In the genomic region with DNA sequence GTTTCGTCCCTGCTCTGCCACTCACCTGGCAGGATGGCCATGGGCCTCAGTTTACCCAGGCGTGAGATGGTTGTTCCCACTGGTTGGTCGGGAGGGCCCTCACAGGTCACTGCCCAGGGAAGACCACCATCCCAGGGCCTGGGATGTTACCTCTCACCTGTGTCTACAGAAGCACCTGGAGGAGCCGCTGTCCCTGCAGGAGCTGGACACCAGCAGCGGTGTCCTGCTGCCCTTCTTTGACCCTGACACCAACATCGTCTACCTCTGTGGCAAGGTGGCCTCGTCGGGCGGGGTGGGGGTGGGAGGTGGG, we compare ENCODE assay signal across 11 cellular contexts. TPM values are rescaled to one million over a fixed set of nuclear protein-coding genes. Genes with fewer than 3 reads are reported as not detected.
DNase-seq lines count a peak whose midpoint lies in the region; ATAC-seq and TF ChIP-seq lines count a peak whose summit lies in the region.
"Had no signal": no experiment of that assay in that cellular context is flagged by ENCODE, and none has a peak within 500 bp of the region (broad histone marks: within the 10 kb centered on the region; RNA-seq: fewer than 3 reads in every experiment).

No MANE protein-coding gene starts in this region.

- H3K4me3 ChIP-seq in OCI-LY7 (ENCODE audit: low read depth, low read length, poor library complexity, severe bottlenecking) = no peak overlapping the region
- peak overlapping the region; percentile 72 for H3K4me3 ChIP-seq in coronary artery
- H3K4me3 ChIP-seq in thymus (ENCODE audit: low read length) = no peak overlapping the region
- H3K4me3 ChIP-seq in BE2C (ENCODE audit: low read depth, low read length) = no peak overlapping the region
- H3K4me3 ChIP-seq: cardiac muscle cell had no signal

- peaks cover 43% of the 10 kb centered on the region for H3K36me3 Mint-ChIP-seq in activated naive CD4-positive, alpha-beta T cell treated with anti-CD3 and anti-CD28 coated beads for 36 hours (ENCODE audit: low read depth)
- no peaks in the 10 kb centered on the region for H3K36me3 Mint-ChIP-seq in progenitor cell of endocrine pancreas (ENCODE audit: insufficient read depth)

- H3K79me2 ChIP-seq in OCI-LY7 (ENCODE audit: insufficient read depth, low read depth, low read length) = peaks cover 25% of the 10 kb centered on the region; the same call in 1 of the 2 replicates

- H3K27me3 ChIP-seq in thymus (ENCODE audit: control insufficient read depth, insufficient read depth) (no peaks in the 10 kb centered on the region), BE2C (no peaks in the 10 kb centered on the region)
- H3K27me3 ChIP-seq: cardiac muscle cell, left lung had no signal

- H3K9me3 ChIP-seq in OCI-LY7 (ENCODE audit: low read length) (no peaks in the 10 kb centered on the region), thymus (ENCODE audit: control insufficient read depth) (no peaks in the 10 kb centered on the region), BE2C (no peaks in the 10 kb centered on the region)
- H3K9me3 ChIP-seq: left lung had no signal

- BruUV-seq in OCI-LY7 (replicated peaks; lab: Mats Ljungman, UMichigan) = no TSS peak

- WGBS in thymus = 88% methylated on average over 9 of the region's 9 CpGs

- no peaks in the 10 kb centered on the region for H3K9me2 ChIP-seq in OCI-LY7 (ENCODE audit: insufficient read depth, low read length)

- H3K27ac ChIP-seq in OCI-LY7 (ENCODE audit: low read depth, low read length, poor library complexity, severe bottlenecking) (peak overlapping the region; percentile 94), coronary artery (no peak overlapping the region), thymus (ENCODE audit: low read depth) (peak overlapping the region; percentile 99)
- H3K27ac ChIP-seq: cardiac muscle cell, epithelial cell of prostate had no signal

- H3K27me3 Mint-ChIP-seq in activated naive CD4-positive, alpha-beta T cell treated with anti-CD3 and anti-CD28 coated beads for 36 hours (ENCODE audit: low read depth) = no peaks in the 10 kb centered on the region
- H3K27me3 Mint-ChIP-seq in progenitor cell of endocrine pancreas = peaks cover 9% of the 10 kb centered on the region

- CTCF ChIA-PET in activated naive CD4-positive, alpha-beta T cell treated with anti-CD3 and anti-CD28 coated beads for 36 hours (lab: Charles Lee) = interaction anchor here (0.6 to 1.4 kb wide), 2 partner anchors 72 to 96 kb away, joined by 4 read pairs; partner anchors contain the start of gene TBX6
- CTCF ChIA-PET in OCI-LY7 (lab: Charles Lee; ENCODE audit: unreplicated experiment) = no interaction called here

- no peaks in the 10 kb centered on the region for H4K20me1 ChIP-seq in OCI-LY7 (ENCODE audit: insufficient read depth, low read length)

- TF ChIP-seq CTCF in OCI-LY7 (conservative IDR thresholded peaks at IDR 0.05; ENCODE audit: low read length) (peak; percentile 42; the same call in 1 of the 2 replicates), coronary artery (IDR thresholded peaks at IDR 0.05) (no peak), progenitor cell of endocrine pancreas (IDR thresholded peaks at IDR 0.05; ENCODE audit: unreplicated experiment) (no peak), BE2C (IDR thresholded peaks at IDR 0.05; ENCODE audit: low read depth, low read length) (no peak)

- no peak overlapping the region for H2AFZ ChIP-seq in OCI-LY7 (ENCODE audit: low read length)

- H3K4me1 ChIP-seq in OCI-LY7 (ENCODE audit: insufficient read depth, low read length, poor library complexity, severe bottlenecking) (peaks cover 37% of the 10 kb centered on the region), thymus (ENCODE audit: control insufficient read depth, insufficient read depth, low read length) (peaks cover 15% of the 10 kb centered on the region), BE2C (peaks cover 6% of the 10 kb centered on the region; the same call in 1 of the 2 replicates)

- H3K36me3 ChIP-seq in OCI-LY7 (ENCODE audit: insufficient read depth, low read length) = peaks cover 43% of the 10 kb centered on the region
- H3K36me3 ChIP-seq in thymus (ENCODE audit: control insufficient read depth, insufficient read depth) = peaks cover 26% of the 10 kb centered on the region
- H3K36me3 ChIP-seq in BE2C = no peaks in the 10 kb centered on the region
- H3K36me3 ChIP-seq: cardiac muscle cell had no signal

- intact Hi-C loops in activated naive CD4-positive, alpha-beta T cell treated with anti-CD3 and anti-CD28 coated beads for 36 hours (cut with micrococcal nuclease) = no loop called here
- intact Hi-C loops in OCI-LY7 (cut with micrococcal nuclease; ENCODE audit: unreplicated experiment) = no loop called here

- no peak for ATAC-seq in HG02970 (IDR thresholded peaks at IDR 0.05; ENCODE audit: low FRiP score, unreplicated experiment)

- H3K9me3 Mint-ChIP-seq in activated naive CD4-positive, alpha-beta T cell treated with anti-CD3 and anti-CD28 coated beads for 36 hours = no peaks in the 10 kb centered on the region
- no peaks in the 10 kb centered on the region for H3K9me3 Mint-ChIP-seq in progenitor cell of endocrine pancreas (ENCODE audit: low read depth)

- POLR2A ChIA-PET in OCI-LY7 (lab: Charles Lee) = no interaction called here

- no peak for DNase-seq in activated naive CD4-positive, alpha-beta T cell treated with anti-CD3 and anti-CD28 coated beads for 36 hours
- no peak for DNase-seq in activated naive CD4-positive, alpha-beta T cell treated with Interleukin-2 at 50 U/mL for 16 hours
- DNase-seq in OCI-LY7 (ENCODE audit: low spot score) = no peak
- DNase-seq in coronary artery (ENCODE audit: low spot score) = no peak
- DNase-seq in progenitor cell of endocrine pancreas (ENCODE audit: low spot score, unreplicated experiment) = no peak
- no peak for DNase-seq in BE2C

- peaks cover 16% of the 10 kb centered on the region for H3K4me1 Mint-ChIP-seq in activated naive CD4-positive, alpha-beta T cell treated with anti-CD3 and anti-CD28 coated beads for 36 hours (ENCODE audit: low read depth)
- no peaks in the 10 kb centered on the region for H3K4me1 Mint-ChIP-seq in progenitor cell of endocrine pancreas (ENCODE audit: low read depth)

- peak overlapping the region; percentile 100 for H3K4me3 Mint-ChIP-seq in activated naive CD4-positive, alpha-beta T cell treated with anti-CD3 and anti-CD28 coated beads for 36 hours
- H3K4me3 Mint-ChIP-seq in progenitor cell of endocrine pancreas (ENCODE audit: low read depth) = no peak overlapping the region

- H3K27ac Mint-ChIP-seq in activated naive CD4-positive, alpha-beta T cell treated with anti-CD3 and anti-CD28 coated beads for 36 hours = peak overlapping the region; percentile 100
- H3K27ac Mint-ChIP-seq in progenitor cell of endocrine pancreas = no peak overlapping the region

- H3K4me2 ChIP-seq in OCI-LY7 (ENCODE audit: low read length) = peak overlapping the region; percentile 90; the same call in 1 of the 2 replicates

RNA-seq across cellular contexts. Expression of gene CORO1A, which starts 4.1 kb away (rescaled TPM):
- total RNA-seq in activated naive CD4-positive, alpha-beta T cell treated with anti-CD3 and anti-CD28 coated beads for 36 hours = 100 to 1,000 TPM; 855 to 866 TPM
- 351 and 394 TPM in 2 replicates for total RNA-seq in OCI-LY7 (2014; rRNA removed; shearing (Covaris generic))
- total RNA-seq in OCI-LY7 (2022) (524 and 567 TPM in 2 replicates), progenitor cell of endocrine pancreas (1.6 and 3.8 TPM in 2 replicates)
- 554 TPM for polyA plus RNA-seq in thymus
- 11.9 TPM for polyA plus RNA-seq in BE2C (2012; ENCODE audit: insufficient read depth, insufficient read length, low read depth)

RNA-seq across cellular contexts. Expression of gene BOLA2B, which starts 6.0 kb away (rescaled TPM):
- 100 to 1,000 TPM; 160 to 173 TPM for total RNA-seq in activated naive CD4-positive, alpha-beta T cell treated with anti-CD3 and anti-CD28 coated beads for 36 hours
- 73.1 and 119 TPM in 2 replicates for total RNA-seq in OCI-LY7 (2014; rRNA removed; shearing (Covaris generic))
- total RNA-seq in OCI-LY7 (2022) (169 and 179 TPM in 2 replicates), progenitor cell of endocrine pancreas (65.0 and 71.5 TPM in 2 replicates)
- 131 TPM for polyA plus RNA-seq in thymus
- polyA plus RNA-seq in BE2C (2012; ENCODE audit: insufficient read depth, insufficient read length, low read depth) = 827 TPM

RNA-seq across cellular contexts. Expression of gene SLX1A, which starts 6.2 kb away (rescaled TPM):
- 10 to 100 TPM; 35.4 to 42.5 TPM for total RNA-seq in activated naive CD4-positive, alpha-beta T cell treated with anti-CD3 and anti-CD28 coated beads for 36 hours
- total RNA-seq in OCI-LY7 (2014; rRNA removed; shearing (Covaris generic)) = 83.7 and 84.1 TPM in 2 replicates
- 55.7 and 81.9 TPM in 2 replicates for total RNA-seq in OCI-LY7 (2022)
- polyA plus RNA-seq in thymus = 48.8 TPM
- total RNA-seq in progenitor cell of endocrine pancreas = 28.7 and 37.5 TPM in 2 replicates
- polyA plus RNA-seq in BE2C (2012; ENCODE audit: insufficient read depth, insufficient read length, low read depth) = 82.5 TPM

RNA-seq across cellular contexts. Expression of gene SULT1A3, which starts 11.5 kb away (rescaled TPM):
- total RNA-seq in activated naive CD4-positive, alpha-beta T cell treated with anti-CD3 and anti-CD28 coated beads for 36 hours = 1 to 10 TPM; 8.7 to 9.2 TPM
- 3.8 and 7.9 TPM in 2 replicates for total RNA-seq in OCI-LY7 (2014; rRNA removed; shearing (Covaris generic))
- total RNA-seq in OCI-LY7 (2022) (30.1 and 31.7 TPM in 2 replicates), progenitor cell of endocrine pancreas (33.0 and 33.3 TPM in 2 replicates)
- polyA plus RNA-seq in thymus = 122 TPM
- 3.2 TPM for polyA plus RNA-seq in BE2C (2012; ENCODE audit: insufficient read depth, insufficient read length, low read depth)

Comparison
In these comparisons a context has a peak if more than half of its experiments do, and no peak if none do; other contexts are left out.
1. H3K27ac ChIP-seq: peak in OCI-LY7 (single experiment) and thymus (single experiment); none in coronary artery (0 of 2).
2. RNA of gene CORO1A, which starts 4.1 kb away (total RNA-seq): 855 to 866 TPM in activated naive CD4-positive, alpha-beta T cell treated with anti-CD3 and anti-CD28 coated beads for 36 hours and 351 to 567 TPM in OCI-LY7; 1.6 to 3.8 TPM in progenitor cell of endocrine pancreas; every median in the first group is over 10 times any median in the second.